ENCODE assay signal across 7 cellular contexts in the genomic region with DNA sequence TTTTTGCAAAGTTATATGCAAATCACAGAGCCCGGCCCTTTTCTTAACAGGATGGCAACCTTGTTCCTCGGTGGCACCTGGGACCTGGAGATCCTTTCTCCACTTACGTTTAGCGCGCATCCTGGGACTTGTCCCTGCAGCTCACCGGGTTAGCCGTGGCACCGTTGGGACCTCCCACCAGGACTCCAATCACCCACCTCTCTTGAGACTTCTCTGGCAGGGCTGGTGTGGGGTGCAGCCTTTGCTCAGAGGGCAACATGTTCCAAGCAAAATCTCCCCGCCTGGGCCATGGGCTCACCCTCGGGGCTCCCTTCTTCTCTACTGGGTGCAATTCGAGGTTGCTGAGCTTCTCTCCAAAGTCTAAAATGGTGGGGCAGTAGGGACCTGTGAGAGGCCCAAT.
"Had no signal": no experiment of that assay in that cellular context is flagged by ENCODE, and none has a peak within 500 bp of the region (broad histone marks: within the 10 kb centered on the region; RNA-seq: fewer than 3 reads in every experiment).

No MANE protein-coding gene starts in this region.

- H3K9me3 Mint-ChIP-seq: GM23338, H9, HFFc6 had no signal

- H3K27ac Mint-ChIP-seq: GM23338, H9, HFFc6 had no signal

- DNase-seq: GM23248, GOT3, H7, H9, HCEC 1CT, HFFc6 had no signal

- H3K4me3 Mint-ChIP-seq: GM23338, H9, HFFc6 had no signal
